In genomic region chr9:132077881-132078280, GRCh38 we compare ENCODE assay signal across 9 cellular contexts. TPM values are rescaled to one million over a fixed set of nuclear protein-coding genes. Genes with fewer than 3 reads are reported as not detected.
DNase-seq lines count a peak whose midpoint lies in the region; ATAC-seq and TF ChIP-seq lines count a peak whose summit lies in the region.
"Had no signal": no experiment of that assay in that cellular context is flagged by ENCODE, and none has a peak within 500 bp of the region (broad histone marks: within the 10 kb centered on the region; RNA-seq: fewer than 3 reads in every experiment).

No MANE protein-coding gene starts in this region.

- DNase-seq in BE2C (no peak), astrocyte of the cerebellum (ENCODE audit: low read depth) (no peak), NCI-H1092 (lab: John Stamatoyannopoulos, UW) (no peak), dedifferentiated amniotic fluid mesenchymal stem cell (ENCODE audit: extremely low spot score) (no peak), islet precursor cell (no peak)
- DNase-seq: amniotic stem cell had no signal

- CTCF ChIA-PET in HEK293 (lab: Yijun Ruan, JAX) = interaction anchor here (0.7 to 1.1 kb wide), 2 partner anchors 158 to 313 kb away, joined by 3 to 5 read pairs; no protein-coding TSS in a partner anchor

- H3K4me3 ChIP-seq in BE2C (ENCODE audit: low read depth, low read length) = peak overlapping the region; percentile 91
- H3K4me3 ChIP-seq in HEK293 (ENCODE audit: low read depth, low read length) = no peak overlapping the region
- H3K4me3 ChIP-seq in astrocyte of the cerebellum (ENCODE audit: low read depth, low read length) = peak overlapping the region; percentile 65
- peak overlapping the region; percentile 78 to 97 for H3K4me3 ChIP-seq in muscle layer of duodenum (ENCODE audit: low read depth in 1 of 2, low read length in 2 of 2)

- in situ Hi-C loops in astrocyte of the cerebellum (cut with HindIII; ENCODE audit: low sequenced_read_pairs) = no loop called here

- H3K4me1 ChIP-seq in BE2C = no peaks in the 10 kb centered on the region
- peaks cover 6% of the 10 kb centered on the region for H3K4me1 ChIP-seq in HEK293 (ENCODE audit: control insufficient read depth, insufficient read depth, low read length)
- peaks cover 11 to 19% of the 10 kb centered on the region in 2 donors for H3K4me1 ChIP-seq in muscle layer of duodenum (ENCODE audit: control insufficient read depth in 1 of 2, insufficient read depth in 2 of 2, low read length in 2 of 2)

- H3K9me3 ChIP-seq in BE2C (no peaks in the 10 kb centered on the region), HEK293 (ENCODE audit: control insufficient read depth, insufficient read depth, low read depth, low read length) (no peaks in the 10 kb centered on the region), muscle layer of duodenum (ENCODE audit: control insufficient read depth in 1 of 2, low read length in 2 of 2) (no peaks in the 10 kb centered on the region)

- no peak for ATAC-seq in HG03354 (IDR thresholded peaks at IDR 0.05; ENCODE audit: poor library complexity, severe bottlenecking, unreplicated experiment)

- H3K36me3 ChIP-seq in BE2C (peaks cover 29% of the 10 kb centered on the region), HEK293 (ENCODE audit: control insufficient read depth in 2 of 2, insufficient read depth in 1 of 2, low read length in 2 of 2) (peaks cover 6 to 30% of the 10 kb centered on the region in 2 experiments; a peak in 2 of 3 replicates), muscle layer of duodenum (ENCODE audit: control insufficient read depth in 1 of 2, insufficient read depth in 2 of 2, low read length in 2 of 2) (peaks cover 6 to 28% of the 10 kb centered on the region in 2 donors)

- TF ChIP-seq CTCF in BE2C (IDR thresholded peaks at IDR 0.05; ENCODE audit: low read depth, low read length) (no peak), HEK293 (tag by site-specific recombination; IDR thresholded peaks at IDR 0.05) (no peak), astrocyte of the cerebellum (IDR thresholded peaks at IDR 0.05; ENCODE audit: low read depth, low read length, missing control alignments) (no peak)

- POLR2A ChIA-PET in HEK293 (lab: Yijun Ruan, JAX) = interaction anchor here (0.6 kb wide), 1 partner anchor 111 kb away, joined by 7 read pairs; no protein-coding TSS in a partner anchor

- H3K27me3 ChIP-seq in BE2C = no peaks in the 10 kb centered on the region
- no peaks in the 10 kb centered on the region for H3K27me3 ChIP-seq in muscle layer of duodenum (ENCODE audit: low read depth, low read length)

- H3K27ac ChIP-seq in HEK293 (ENCODE audit: extremely low read depth, low read depth, low read length) (no peak overlapping the region), muscle layer of duodenum (ENCODE audit: low read length) (no peak overlapping the region)

TF ChIP-seq in HEK293, 187 proteins besides CTCF, POLR2A, EP300 and RAD21:
- TF ChIP-seq BCL6B (tag by site-specific recombination; IDR thresholded peaks at IDR 0.05) (peak; percentile 78), ZNF692 (tag by site-specific recombination; IDR thresholded peaks at IDR 0.05) (no peak)
TF ChIP-seq in HEK293: peak in this region for 1.

RNA-seq across cellular contexts. Expression of gene MED27, which starts 1.8 kb away (rescaled TPM):
- polyA plus RNA-seq in BE2C (2012; ENCODE audit: insufficient read depth, insufficient read length, low read depth) = 73.5 TPM
